In genomic region chr6:52697903-52698302, GRCh38 we compare ENCODE assay signal across 13 cellular contexts. TPM values are rescaled to one million over a fixed set of nuclear protein-coding genes. Genes with fewer than 3 reads are reported as not detected.
DNase-seq lines count a peak whose midpoint lies in the region; ATAC-seq, FAIRE-seq and TF ChIP-seq lines count a peak whose summit lies in the region.
"Had no signal": no experiment of that assay in that cellular context is flagged by ENCODE, and none has a peak within 500 bp of the region (broad histone marks: within the 10 kb centered on the region; RNA-seq: fewer than 3 reads in every experiment).

No MANE protein-coding gene starts in this region.

- ATAC-seq in GM19467 (IDR thresholded peaks at IDR 0.05; ENCODE audit: unreplicated experiment), result no peak

- peak in 1 of 3 experiments; percentile 18; a peak in 1 of 4 replicates for TF ChIP-seq CTCF in H1 (IDR thresholded peaks at IDR 0.05; ENCODE audit: control extremely low read depth in 1 of 3, insufficient read depth in 1 of 3, low read depth in 1 of 3, low read length in 3 of 3)
- no peak for TF ChIP-seq CTCF in suprapubic skin (IDR thresholded peaks at IDR 0.05)

- CTCF ChIA-PET in H1 (lab: Charles Lee; ENCODE audit: partially characterized antibody), result interaction anchor here (0.6 to 2.4 kb wide), 9 partner anchors 11 to 280 kb away, joined by 3 to 8 read pairs (median 3); no protein-coding TSS in a partner anchor

- H3K36me3 ChIP-seq in H1 (ENCODE audit: control insufficient read depth in 2 of 4, insufficient read depth in 4 of 4, low read length in 3 of 4), result no peaks in the 10 kb centered on the region
- no peaks in the 10 kb centered on the region for H3K36me3 ChIP-seq in suprapubic skin

- H3K27ac ChIP-seq in H1 (ENCODE audit: low read depth, low read length) (no peak overlapping the region), suprapubic skin (no peak overlapping the region)
- H3K27ac ChIP-seq: epithelial cell of prostate had no signal

- H4K5ac ChIP-seq in H1 (ENCODE audit: insufficient read length, low read depth, low read length), result no peak overlapping the region

- no peaks in the 10 kb centered on the region for H4K20me1 ChIP-seq in H1 (replicated peaks in 1 of 2; ENCODE audit: control insufficient read depth in 1 of 2, insufficient read depth in 2 of 2, low read length in 2 of 2)

- no peak overlapping the region for H2BK5ac ChIP-seq in H1 (ENCODE audit: low read depth, low read length)

- H3K4me1 ChIP-seq in H1 (replicated peaks in 1 of 4; ENCODE audit: control insufficient read depth in 3 of 4, insufficient read depth in 4 of 4, low read length in 3 of 4), result peaks cover 0 to 5% (median 0%) of the 10 kb centered on the region in 4 experiments; a peak in 3 of 7 replicates
- H3K4me1 ChIP-seq in suprapubic skin, result no peaks in the 10 kb centered on the region

- H2AFZ ChIP-seq in H1 (ENCODE audit: low read length), result no peak overlapping the region

- no peaks in the 10 kb centered on the region for H3K79me2 ChIP-seq in H1 (ENCODE audit: control insufficient read depth in 1 of 2, insufficient read depth in 2 of 2, low read length in 2 of 2)

- no peak overlapping the region for H3K56ac ChIP-seq in H1 (replicated peaks; ENCODE audit: insufficient read length, low read depth, low read length)

- DNase-seq in SIG-M5 treated with dmso at 0.1 percent for 504 hours (lab: John Stamatoyannopoulos, UW; ENCODE audit: unreplicated experiment), result peak; percentile 11
- no peak for DNase-seq in SIG-M5 (lab: John Stamatoyannopoulos, UW)
- peak; percentile 54 for DNase-seq in NCI-H82 (lab: John Stamatoyannopoulos, UW)
- no peak for DNase-seq in H1 (ENCODE audit: low read depth in 1 of 2, low spot score in 2 of 2)
- peak; percentile 17 for DNase-seq in superior temporal gyrus (ENCODE audit: extremely low spot score)
- DNase-seq in KBM-7, result no peak
- no peak for DNase-seq in suprapubic skin (ENCODE audit: low spot score in 2 of 2)
- DNase-seq: activated gamma-delta T cell treated with Interleukin-2 at 50 U/mL for 16 hours; NCI-H187; stimulated activated CD4-positive, alpha-beta T cell treated with anti-CD3 and anti-CD28 coated beads, Interleukin-1b, Interleukin-23, amount 100 ng/mL, for 48 hours; T1000 had no signal

- H2BK12ac ChIP-seq in H1 (ENCODE audit: low read depth, low read length), result no peak overlapping the region

- H3K14ac ChIP-seq in H1 (ENCODE audit: insufficient read length), result no peak overlapping the region

- in situ Hi-C loops in KBM-7 (cut with MboI; ENCODE audit: low pct_unique_long_range_greater_than_20kb, low sequenced_read_pairs), result no loop called here

- H3K9me3 ChIP-seq in H1 (ENCODE audit: insufficient read depth in 2 of 2, low read depth in 1 of 2, low read length in 1 of 2) (no peaks in the 10 kb centered on the region), suprapubic skin (no peaks in the 10 kb centered on the region)

- no peak for FAIRE-seq in H1 (lab: Jason Lieb, UNC)

- no peaks in the 10 kb centered on the region for H3K23me2 ChIP-seq in H1 (ENCODE audit: low read depth, low read length)

- H3K4me2 ChIP-seq in H1 (ENCODE audit: insufficient read depth in 1 of 2, low read depth in 2 of 2, low read length in 2 of 2), result no peak overlapping the region

- TF ChIP-seq POLR2A in H1 (IDR thresholded peaks at IDR 0.05; ENCODE audit: control extremely low read depth in 1 of 2, low read depth in 2 of 2, low read length in 2 of 2) (no peak), suprapubic skin (IDR thresholded peaks at IDR 0.05) (no peak)

- no peak overlapping the region for H2BK20ac ChIP-seq in H1 (ENCODE audit: low read length)

- no peak overlapping the region for H4K91ac ChIP-seq in H1 (replicated peaks; ENCODE audit: insufficient read length, low read length)

- H3K23ac ChIP-seq in H1 (ENCODE audit: insufficient read length), result no peak overlapping the region

- no peak overlapping the region for H4K8ac ChIP-seq in H1 (ENCODE audit: extremely low read depth, insufficient read depth, low read length)

- 100% methylated on average over 2 of the region's 2 CpGs; no CpG with 5 or more reads in 1 of the 2 experiments for WGBS in H1 (ENCODE audit: extremely low coverage in 1 of 2, insufficient coverage in 1 of 2, insufficient read length in 1 of 2, insufficient replicate concordance in 2 of 2, low coverage in 1 of 2, low lambda C conversion rate in 2 of 2, missing lambda C conversion rate in 1 of 2), 2 experiments
- 90% methylated on average over 2 of the region's 2 CpGs for whole genome bisulfite sequencing in suprapubic skin

- peak; percentile 16 to 31; a peak in 3 of 4 replicates for TF ChIP-seq RAD21 in H1 (IDR thresholded peaks at IDR 0.05 in 1 of 2, conservative IDR thresholded peaks at IDR 0.05 in 1 of 2; ENCODE audit: low read depth in 2 of 2, low read length in 2 of 2)

- H3K4ac ChIP-seq in H1 (replicated peaks; ENCODE audit: insufficient read length, low read depth, low read length), result no peak overlapping the region

- H3K4me3 ChIP-seq in H1 (ENCODE audit: extremely low read depth in 1 of 4, insufficient read depth in 2 of 4, low read depth in 3 of 4, low read length in 4 of 4) (no peak overlapping the region), suprapubic skin (no peak overlapping the region)

- H2AK5ac ChIP-seq in H1 (ENCODE audit: low read depth, low read length), result no peak overlapping the region

- POLR2A ChIA-PET in H1 (lab: Charles Lee; ENCODE audit: partially characterized antibody), result interaction anchor here (1.3 kb wide), 1 partner anchor 33 kb away, joined by 4 read pairs; no protein-coding TSS in a partner anchor

- no peak for TF ChIP-seq EP300 in H1 (IDR thresholded peaks at IDR 0.05; ENCODE audit: borderline replicate concordance in 1 of 2, low read depth in 2 of 2, low read length in 2 of 2)
- TF ChIP-seq EP300 in suprapubic skin (IDR thresholded peaks at IDR 0.05), result no peak

- H3K9ac ChIP-seq in H1 (replicated peaks in 1 of 4; ENCODE audit: extremely low read depth in 1 of 4, low read depth in 3 of 4, low read length in 3 of 4), result no peak overlapping the region

- H3K27me3 ChIP-seq in H1 (replicated peaks in 1 of 4; ENCODE audit: control insufficient read depth in 3 of 4, extremely low read depth in 1 of 4, insufficient read depth in 3 of 4, low read length in 3 of 4), result no peaks in the 10 kb centered on the region
- no peaks in the 10 kb centered on the region for H3K27me3 ChIP-seq in suprapubic skin

- no peak overlapping the region for H2BK15ac ChIP-seq in H1 (ENCODE audit: low read length)

- H2BK120ac ChIP-seq in H1 (replicated peaks; ENCODE audit: low read depth, low read length), result no peak overlapping the region

- H3K18ac ChIP-seq in H1 (ENCODE audit: extremely low read depth, low read length), result no peak overlapping the region

- no peaks in the 10 kb centered on the region for H3K79me1 ChIP-seq in H1 (ENCODE audit: low read depth, low read length)

TF ChIP-seq in H1, 55 proteins besides CTCF, POLR2A, EP300 and RAD21:
- TF ChIP-seq SRF (IDR thresholded peaks at IDR 0.05; ENCODE audit: low read depth, low read length) (peak; percentile 65; the same call in 1 of the 2 replicates), RXRA (IDR thresholded peaks at IDR 0.05; ENCODE audit: insufficient read depth, low read depth, low read length) (no peak), CEBPB (IDR thresholded peaks at IDR 0.05; ENCODE audit: low read depth, low read length) (no peak), CBX5 (IDR thresholded peaks at IDR 0.05; ENCODE audit: low read depth, low read length) (no peak)

RNA-seq across cellular contexts. Expression of gene TMEM14A, which starts 27.0 kb away (rescaled TPM):
- 11.2 and 12.5 TPM in 2 replicates for total RNA-seq in H1 (2021; fragmentation: NEBNext Ultra II Directional; extraction: Animal tissue kit (Norgen Biotek cat#: 25700))
- polyA plus RNA-seq in H1 (2011; rRNA removed), result 8.9 and 11.1 TPM in 2 replicates
- 13.4 TPM for polyA plus RNA-seq in H1 (2011; cell fraction: cytosol; rRNA removed)
- 1.9 TPM for polyA plus RNA-seq in H1 (2011; cell fraction: nucleus; rRNA removed)
- 7.7 to 9.8 TPM (median 9.0 TPM) in 4 replicates for polyA plus RNA-seq in H1 (2012, experiment 1 of 2)
- 11.8 TPM for polyA plus RNA-seq in H1 (2012, experiment 2 of 2)
- 8.2 TPM for polyA plus RNA-seq in H1 (2013, experiment 1 of 2)
- 7.3 TPM for polyA plus RNA-seq in H1 (2013, experiment 2 of 2)
- 1.3 and 1.8 TPM in 2 replicates for polyA minus RNA-seq in H1 (2011; rRNA and poly(A)+ RNA removed)
- polyA minus RNA-seq in H1 (2011; cell fraction: cytosol; rRNA and poly(A)+ RNA removed), result 2.0 TPM
- 3.6 TPM for polyA minus RNA-seq in H1 (2011; cell fraction: nucleus; rRNA and poly(A)+ RNA removed)
- total RNA-seq in suprapubic skin, result 10 to 100 TPM; 10.1 to 15.7 (median 12.4) TPM

Comparison
In these comparisons a context has a peak if more than half of its experiments do, and no peak if none do; other contexts are left out.
1. DNase-seq: peak in SIG-M5 treated with dmso at 0.1 percent for 504 hours (single experiment), NCI-H82 (single experiment) and superior temporal gyrus (single experiment); none in SIG-M5 (single experiment), H1 (0 of 2), KBM-7 (single experiment) and suprapubic skin (0 of 2).